In genomic region chr7:77121860-77122681, GRCh38 we compare ENCODE assay signal across 8 cellular contexts. TPM values are rescaled to one million over a fixed set of nuclear protein-coding genes. Genes with fewer than 3 reads are reported as not detected.
DNase-seq lines count a peak whose midpoint lies in the region; ATAC-seq lines count a peak whose summit lies in the region.
"Not testable (repeated sequence)": the region's sequence is repeated elsewhere in the genome, so short reads cannot be mapped to it uniquely, and the experiment has no call there.

A gene with protein sequence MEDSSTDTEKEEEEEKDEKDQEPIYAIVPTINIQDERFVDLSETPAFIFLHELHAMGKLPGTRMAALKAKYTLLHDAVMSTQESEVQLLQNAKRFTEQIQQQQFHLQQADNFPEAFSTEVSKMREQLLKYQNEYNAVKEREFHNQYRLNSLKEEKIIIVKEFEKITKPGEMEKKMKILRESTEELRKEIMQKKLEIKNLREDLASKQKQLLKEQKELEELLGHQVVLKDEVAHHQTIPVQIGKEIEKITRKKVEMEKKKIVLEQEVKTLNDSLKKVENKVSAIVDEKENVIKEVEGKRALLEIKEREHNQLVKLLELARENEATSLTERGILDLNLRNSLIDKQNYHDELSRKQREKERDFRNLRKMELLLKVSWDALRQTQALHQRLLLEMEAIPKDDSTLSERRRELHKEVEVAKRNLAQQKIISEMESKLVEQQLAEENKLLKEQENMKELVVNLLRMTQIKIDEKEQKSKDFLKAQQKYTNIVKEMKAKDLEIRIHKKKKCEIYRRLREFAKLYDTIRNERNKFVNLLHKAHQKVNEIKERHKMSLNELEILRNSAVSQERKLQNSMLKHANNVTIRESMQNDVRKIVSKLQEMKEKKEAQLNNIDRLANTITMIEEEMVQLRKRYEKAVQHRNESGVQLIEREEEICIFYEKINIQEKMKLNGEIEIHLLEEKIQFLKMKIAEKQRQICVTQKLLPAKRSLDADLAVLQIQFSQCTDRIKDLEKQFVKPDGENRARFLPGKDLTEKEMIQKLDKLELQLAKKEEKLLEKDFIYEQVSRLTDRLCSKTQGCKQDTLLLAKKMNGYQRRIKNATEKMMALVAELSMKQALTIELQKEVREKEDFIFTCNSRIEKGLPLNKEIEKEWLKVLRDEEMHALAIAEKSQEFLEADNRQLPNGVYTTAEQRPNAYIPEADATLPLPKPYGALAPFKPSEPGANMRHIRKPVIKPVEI (plus strand): TSS chr7:77122615. CDS start chr7:77167669, 45,054 bp downstream.

- H2BK12ac ChIP-seq in mesenchymal stem cell (ENCODE audit: low read length in 2 of 2), result peak within 1 kb of the TSS in 1 of 2 experiments; percentile 39

- H3K4me3 Mint-ChIP-seq in activated CD8-positive, alpha-beta memory T cell treated with anti-CD3 and anti-CD28 coated beads, Interleukin-2, amount 10 ng/mL, durations not matched to agents 7 days and 5 days, result peak within 1 kb of the TSS; percentile 85

- peak within 1 kb of the TSS in 1 of 2 experiments; percentile 62 for H3K18ac ChIP-seq in mesenchymal stem cell (ENCODE audit: low read depth in 1 of 2, low read length in 2 of 2)

- H2BK5ac ChIP-seq in mesenchymal stem cell (ENCODE audit: low read depth, low read length, poor library complexity, severe bottlenecking), result not testable (repeated sequence)

- H3K4me2 ChIP-seq in mesenchymal stem cell (ENCODE audit: low read length, poor library complexity, severe bottlenecking), result peak within 1 kb of the TSS; percentile 77

- H3K4me3 ChIP-seq in HUES48 (ENCODE audit: low read depth, low read length), result peak within 1 kb of the TSS; percentile 77
- peak within 1 kb of the TSS; percentile 59 for H3K4me3 ChIP-seq in endocrine pancreas (ENCODE audit: control insufficient read depth, insufficient read depth, low read length)
- peak within 1 kb of the TSS; percentile 79 to 86 for H3K4me3 ChIP-seq in mesenchymal stem cell (ENCODE audit: insufficient read depth in 1 of 2, low read depth in 1 of 2, low read length in 2 of 2)

- not testable (repeated sequence) for H3K9me3 ChIP-seq in HUES48 (ENCODE audit: control insufficient read depth, insufficient read depth, low read length); endocrine pancreas (ENCODE audit: control insufficient read depth, low read length); mesenchymal stem cell (ENCODE audit: control insufficient read depth, low read length)

- H2AFZ ChIP-seq in mesenchymal stem cell (ENCODE audit: low read depth, low read length), result peak within 1 kb of the TSS; percentile 95

- CTCF ChIA-PET in activated CD8-positive, alpha-beta memory T cell treated with anti-CD3 and anti-CD28 coated beads, Interleukin-2, amount 10 ng/mL, durations not matched to agents 7 days and 5 days (lab: Charles Lee), result interaction anchor here (0.6 to 1.2 kb wide), 5 partner anchors 78 to 210 kb away, joined by 3 to 18 read pairs (median 3); partner anchors contain the start of gene FGL2

- H3K27me3 ChIP-seq in HUES48 (ENCODE audit: control insufficient read depth, insufficient read depth, low read length); endocrine pancreas (ENCODE audit: control insufficient read depth, insufficient read depth, low read length); mesenchymal stem cell (ENCODE audit: control insufficient read depth in 1 of 2, insufficient read depth in 1 of 2, low read length in 2 of 2): not testable (repeated sequence)

- not testable (repeated sequence) for H3K36me3 ChIP-seq in HUES48 (ENCODE audit: control insufficient read depth, insufficient read depth, low read length); endocrine pancreas (ENCODE audit: control insufficient read depth, insufficient read depth, low read length); mesenchymal stem cell (ENCODE audit: control insufficient read depth in 1 of 2, insufficient read depth in 2 of 2, low read depth in 1 of 2, low read length in 2 of 2)

- not testable (repeated sequence) for H3K14ac ChIP-seq in mesenchymal stem cell (ENCODE audit: low read length in 2 of 2)

- not testable (repeated sequence) for H3K4me1 ChIP-seq in HUES48 (ENCODE audit: control insufficient read depth, insufficient read depth, low read length); endocrine pancreas (ENCODE audit: control insufficient read depth, insufficient read depth, low read length); mesenchymal stem cell (ENCODE audit: control insufficient read depth, insufficient read depth, low read depth, low read length)

- H3K36me3 Mint-ChIP-seq in activated CD8-positive, alpha-beta memory T cell treated with anti-CD3 and anti-CD28 coated beads, Interleukin-2, amount 10 ng/mL, durations not matched to agents 7 days and 5 days, result not testable (repeated sequence)

- not testable (repeated sequence) for H3K9me3 Mint-ChIP-seq in activated CD8-positive, alpha-beta memory T cell treated with anti-CD3 and anti-CD28 coated beads, Interleukin-2, amount 10 ng/mL, durations not matched to agents 7 days and 5 days (ENCODE audit: low read depth)

- H3K4ac ChIP-seq in mesenchymal stem cell (ENCODE audit: low read depth in 1 of 2, low read length in 2 of 2), result peak within 1 kb of the TSS in 1 of 2 experiments; percentile 28

- H3K9ac ChIP-seq in HUES48 (ENCODE audit: low read depth, low read length), result peak within 1 kb of the TSS; percentile 75; the same call in 1 of the 2 replicates
- H3K9ac ChIP-seq in endocrine pancreas (ENCODE audit: control insufficient read depth, insufficient read depth, low read length), result peak within 1 kb of the TSS; percentile 60
- peak within 1 kb of the TSS; percentile 87 for H3K9ac ChIP-seq in mesenchymal stem cell (ENCODE audit: low read length)

- not testable (repeated sequence) for H2AK5ac ChIP-seq in mesenchymal stem cell (ENCODE audit: low read length, severe bottlenecking)

- H4K8ac ChIP-seq in mesenchymal stem cell (ENCODE audit: low read length), result peak within 1 kb of the TSS; percentile 19

- not testable (repeated sequence) for H3K79me1 ChIP-seq in mesenchymal stem cell (replicated peaks; ENCODE audit: low read length, poor library complexity, severe bottlenecking)

- H3K27ac Mint-ChIP-seq in activated CD8-positive, alpha-beta memory T cell treated with anti-CD3 and anti-CD28 coated beads, Interleukin-2, amount 10 ng/mL, durations not matched to agents 7 days and 5 days, result peak within 1 kb of the TSS; percentile 79

- not testable (repeated sequence) for H3K27me3 Mint-ChIP-seq in activated CD8-positive, alpha-beta memory T cell treated with anti-CD3 and anti-CD28 coated beads, Interleukin-2, amount 10 ng/mL, durations not matched to agents 7 days and 5 days

- peak; percentile 98 for DNase-seq in COR-L47 (lab: John Stamatoyannopoulos, UW)
- DNase-seq in NOMO-1 treated with dmso at 0.1 percent for 144 hours (lab: John Stamatoyannopoulos, UW; ENCODE audit: unreplicated experiment), result peak; percentile 100
- DNase-seq in activated CD8-positive, alpha-beta memory T cell treated with anti-CD3 and anti-CD28 coated beads, Interleukin-2, amount 10 ng/mL, durations not matched to agents 7 days and 5 days, result peak; percentile 99
- peak; percentile 99 for DNase-seq in mesenchymal stem cell
- DNase-seq in stimulated activated CD8-positive, alpha-beta memory T cell treated with anti-CD3 and anti-CD28 coated beads, Interleukin-12 subunit alpha, Interleukin-12 subunit beta, amount 100 ng/mL, for 1 hour (ENCODE audit: low read depth), result peak; percentile 90

- H3K4me1 Mint-ChIP-seq in activated CD8-positive, alpha-beta memory T cell treated with anti-CD3 and anti-CD28 coated beads, Interleukin-2, amount 10 ng/mL, durations not matched to agents 7 days and 5 days, result peaks cover 17% of the 10 kb centered on the region

- not testable (repeated sequence) for H2BK120ac ChIP-seq in mesenchymal stem cell (ENCODE audit: low read depth, low read length)

- not testable (repeated sequence) for H4K91ac ChIP-seq in mesenchymal stem cell (ENCODE audit: low read length)

- WGBS in mesenchymal stem cell, result 1% methylated on average over 41 of the region's 50 CpGs

- H2BK15ac ChIP-seq in mesenchymal stem cell (ENCODE audit: low read depth, poor library complexity, severe bottlenecking), result not testable (repeated sequence)

- not testable (repeated sequence) for H3K23ac ChIP-seq in mesenchymal stem cell (ENCODE audit: low read length in 2 of 2)

- peak; percentile 98 for ATAC-seq in GM21447 (IDR thresholded peaks at IDR 0.05; ENCODE audit: unreplicated experiment)
- ATAC-seq in activated CD8-positive, alpha-beta memory T cell treated with anti-CD3 and anti-CD28 coated beads, Interleukin-2, amount 10 ng/mL, durations not matched to agents 7 days and 5 days, result peak; percentile 99

- H3K27ac ChIP-seq in HUES48 (ENCODE audit: low read depth, low read length), result peak within 1 kb of the TSS; percentile 88
- H3K27ac ChIP-seq in mesenchymal stem cell (ENCODE audit: low read length, poor library complexity, severe bottlenecking), result not testable (repeated sequence)

RNA-seq across cellular contexts. Expression of the gene that starts here (rescaled TPM):
- total RNA-seq in activated CD8-positive, alpha-beta memory T cell treated with anti-CD3 and anti-CD28 coated beads, Interleukin-2, amount 10 ng/mL, durations not matched to agents 7 days and 5 days, result 1 to 10 TPM; 8.3 to 9.0 TPM
- 7.6 TPM for polyA plus RNA-seq in mesenchymal stem cell (2013, experiment 1 of 2)
- 7.6 TPM for polyA plus RNA-seq in mesenchymal stem cell (2013, experiment 2 of 2)
